In the genomic region with DNA sequence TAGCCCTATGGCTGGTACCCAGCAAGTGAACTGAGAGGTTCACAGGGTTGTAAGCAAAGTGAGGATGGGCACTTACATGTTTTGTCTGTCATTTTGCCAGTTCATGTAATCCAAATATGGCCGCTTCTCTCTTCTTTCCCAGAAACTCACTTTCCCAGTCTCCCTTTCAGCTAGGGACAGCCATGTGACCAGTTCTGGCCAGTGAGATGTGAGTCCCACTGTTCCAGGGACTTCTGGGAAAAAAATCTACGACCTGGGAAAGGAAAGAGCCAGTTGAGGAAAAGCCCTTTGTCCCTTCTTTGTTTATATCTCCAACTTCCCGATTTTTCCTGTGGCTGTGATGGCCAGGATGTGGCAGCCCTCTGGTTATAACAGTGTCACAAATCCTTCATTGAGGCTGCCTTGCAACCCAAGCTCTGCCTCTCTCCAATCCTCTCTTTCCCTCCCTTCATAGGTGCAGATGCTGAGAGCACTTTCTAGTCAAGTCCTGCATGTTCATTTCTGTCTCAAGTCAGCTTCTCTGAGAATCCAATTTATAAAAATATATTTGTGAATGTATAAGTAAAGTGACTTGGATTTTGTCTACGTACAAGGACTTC, we compare ENCODE assay signal across 11 cellular contexts.
DNase-seq lines count a peak whose midpoint lies in the region; ATAC-seq and TF ChIP-seq lines count a peak whose summit lies in the region.
"Had no signal": no experiment of that assay in that cellular context is flagged by ENCODE, and none has a peak within 500 bp of the region (broad histone marks: within the 10 kb centered on the region; RNA-seq: fewer than 3 reads in every experiment).

No MANE protein-coding gene starts in this region.

- H4K20me1 ChIP-seq in GM23338 (replicated peaks; ENCODE audit: insufficient read depth) = no peaks in the 10 kb centered on the region

- no peaks in the 10 kb centered on the region for H3K4me1 Mint-ChIP-seq in GM23338

- no peak overlapping the region for H3K27ac Mint-ChIP-seq in GM23338
- H3K27ac Mint-ChIP-seq: naive thymus-derived CD4-positive, alpha-beta T cell had no signal

- intact Hi-C loops in uterus (cut with DNase I; ENCODE audit: low total_unique reads) = no loop called here

- peaks cover 3% of the 10 kb centered on the region; the same call in 1 of the 3 replicates for H3K9me3 Mint-ChIP-seq in GM23338

- peak overlapping the region; percentile 61; the same call in 1 of the 2 replicates for H2AFZ ChIP-seq in GM23338

- H3K9me2 ChIP-seq in GM23338 (ENCODE audit: insufficient read depth) = no peaks in the 10 kb centered on the region; the same call in 1 of the 2 replicates

- TF ChIP-seq POLR2A in uterus (IDR thresholded peaks at IDR 0.05) = no peak

- ATAC-seq in GM23338 = no peak
- ATAC-seq in left lobe of liver = peak; percentile 31
- no peak for ATAC-seq in GM21381 (IDR thresholded peaks at IDR 0.05; ENCODE audit: unreplicated experiment)
- ATAC-seq in GM21367 (IDR thresholded peaks at IDR 0.05; ENCODE audit: unreplicated experiment) = no peak
- ATAC-seq: naive thymus-derived CD4-positive, alpha-beta T cell had no signal

- H3K4me3 ChIP-seq in GM23338 (no peak overlapping the region), MG63 (no peak overlapping the region), uterus (no peak overlapping the region)

- H3K4me3 Mint-ChIP-seq in GM23338 = no peak overlapping the region; the same call in 2 of the 3 replicates
- H3K4me3 Mint-ChIP-seq: naive thymus-derived CD4-positive, alpha-beta T cell had no signal

- H3K36me3 ChIP-seq in GM23338 (ENCODE audit: insufficient read depth) (no peaks in the 10 kb centered on the region; the same call in 1 of the 2 replicates), MG63 (no peaks in the 10 kb centered on the region), uterus (no peaks in the 10 kb centered on the region)

- peaks cover 7% of the 10 kb centered on the region for H3K27me3 Mint-ChIP-seq in GM23338 (ENCODE audit: insufficient read depth, low read depth, poor library complexity)

- no peaks in the 10 kb centered on the region for H3F3A ChIP-seq in GM23338 (replicated peaks; ENCODE audit: low read depth)

- H3K27ac ChIP-seq in GM23338 (ENCODE audit: low read depth) = no peak overlapping the region
- H3K27ac ChIP-seq in uterus = no peak overlapping the region

- H3K36me3 Mint-ChIP-seq in GM23338 (ENCODE audit: low read depth) = no peaks in the 10 kb centered on the region; the same call in 2 of the 3 replicates

- H3K4me1 ChIP-seq in GM23338 (ENCODE audit: insufficient read depth) (no peaks in the 10 kb centered on the region), uterus (no peaks in the 10 kb centered on the region)

- TF ChIP-seq CTCF in GM23338 (conservative IDR thresholded peaks at IDR 0.05; ENCODE audit: low read depth in 2 of 2) (no peak), uterus (IDR thresholded peaks at IDR 0.05) (no peak)

- H3K9me3 ChIP-seq in MG63 (no peaks in the 10 kb centered on the region), uterus (no peaks in the 10 kb centered on the region)

- DNase-seq in GM23338 (ENCODE audit: low spot score) (peak; percentile 34), MG63 (peak; percentile 3), T1000 (lab: John Stamatoyannopoulos, UW) (peak; percentile 13), left lobe of liver (ENCODE audit: low spot score) (no peak), NCI-H774 (lab: John Stamatoyannopoulos, UW) (no peak), uterus (no peak)
- DNase-seq: activated T-cell treated with anti-CD3 and anti-CD28 coated beads, Interleukin-2, amount 50 U/mL, for 1 hour; Karpas-422; naive thymus-derived CD4-positive, alpha-beta T cell had no signal

- H3K27me3 ChIP-seq in GM23338 (ENCODE audit: insufficient read depth) (no peaks in the 10 kb centered on the region), MG63 (no peaks in the 10 kb centered on the region), uterus (no peaks in the 10 kb centered on the region)

- H3K79me2 ChIP-seq in GM23338 (replicated peaks; ENCODE audit: insufficient read depth) = no peaks in the 10 kb centered on the region

- H3K4me2 ChIP-seq in GM23338 = no peak overlapping the region

TF ChIP-seq in GM23338, 12 proteins besides CTCF, POLR2A, EP300 and RAD21 (continues in another document):
- no peak for TF ChIP-seq EZH2 (IDR thresholded peaks at IDR 0.05; ENCODE audit: low read depth, unreplicated experiment)
- TF ChIP-seq, protein P1, sequence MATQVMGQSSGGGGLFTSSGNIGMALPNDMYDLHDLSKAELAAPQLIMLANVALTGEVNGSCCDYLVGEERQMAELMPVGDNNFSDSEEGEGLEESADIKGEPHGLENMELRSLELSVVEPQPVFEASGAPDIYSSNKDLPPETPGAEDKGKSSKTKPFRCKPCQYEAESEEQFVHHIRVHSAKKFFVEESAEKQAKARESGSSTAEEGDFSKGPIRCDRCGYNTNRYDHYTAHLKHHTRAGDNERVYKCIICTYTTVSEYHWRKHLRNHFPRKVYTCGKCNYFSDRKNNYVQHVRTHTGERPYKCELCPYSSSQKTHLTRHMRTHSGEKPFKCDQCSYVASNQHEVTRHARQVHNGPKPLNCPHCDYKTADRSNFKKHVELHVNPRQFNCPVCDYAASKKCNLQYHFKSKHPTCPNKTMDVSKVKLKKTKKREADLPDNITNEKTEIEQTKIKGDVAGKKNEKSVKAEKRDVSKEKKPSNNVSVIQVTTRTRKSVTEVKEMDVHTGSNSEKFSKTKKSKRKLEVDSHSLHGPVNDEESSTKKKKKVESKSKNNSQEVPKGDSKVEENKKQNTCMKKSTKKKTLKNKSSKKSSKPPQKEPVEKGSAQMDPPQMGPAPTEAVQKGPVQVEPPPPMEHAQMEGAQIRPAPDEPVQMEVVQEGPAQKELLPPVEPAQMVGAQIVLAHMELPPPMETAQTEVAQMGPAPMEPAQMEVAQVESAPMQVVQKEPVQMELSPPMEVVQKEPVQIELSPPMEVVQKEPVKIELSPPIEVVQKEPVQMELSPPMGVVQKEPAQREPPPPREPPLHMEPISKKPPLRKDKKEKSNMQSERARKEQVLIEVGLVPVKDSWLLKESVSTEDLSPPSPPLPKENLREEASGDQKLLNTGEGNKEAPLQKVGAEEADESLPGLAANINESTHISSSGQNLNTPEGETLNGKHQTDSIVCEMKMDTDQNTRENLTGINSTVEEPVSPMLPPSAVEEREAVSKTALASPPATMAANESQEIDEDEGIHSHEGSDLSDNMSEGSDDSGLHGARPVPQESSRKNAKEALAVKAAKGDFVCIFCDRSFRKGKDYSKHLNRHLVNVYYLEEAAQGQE (IDR thresholded peaks at IDR 0.05; ENCODE audit: unreplicated experiment) = no peak
- TF ChIP-seq, protein P2, sequence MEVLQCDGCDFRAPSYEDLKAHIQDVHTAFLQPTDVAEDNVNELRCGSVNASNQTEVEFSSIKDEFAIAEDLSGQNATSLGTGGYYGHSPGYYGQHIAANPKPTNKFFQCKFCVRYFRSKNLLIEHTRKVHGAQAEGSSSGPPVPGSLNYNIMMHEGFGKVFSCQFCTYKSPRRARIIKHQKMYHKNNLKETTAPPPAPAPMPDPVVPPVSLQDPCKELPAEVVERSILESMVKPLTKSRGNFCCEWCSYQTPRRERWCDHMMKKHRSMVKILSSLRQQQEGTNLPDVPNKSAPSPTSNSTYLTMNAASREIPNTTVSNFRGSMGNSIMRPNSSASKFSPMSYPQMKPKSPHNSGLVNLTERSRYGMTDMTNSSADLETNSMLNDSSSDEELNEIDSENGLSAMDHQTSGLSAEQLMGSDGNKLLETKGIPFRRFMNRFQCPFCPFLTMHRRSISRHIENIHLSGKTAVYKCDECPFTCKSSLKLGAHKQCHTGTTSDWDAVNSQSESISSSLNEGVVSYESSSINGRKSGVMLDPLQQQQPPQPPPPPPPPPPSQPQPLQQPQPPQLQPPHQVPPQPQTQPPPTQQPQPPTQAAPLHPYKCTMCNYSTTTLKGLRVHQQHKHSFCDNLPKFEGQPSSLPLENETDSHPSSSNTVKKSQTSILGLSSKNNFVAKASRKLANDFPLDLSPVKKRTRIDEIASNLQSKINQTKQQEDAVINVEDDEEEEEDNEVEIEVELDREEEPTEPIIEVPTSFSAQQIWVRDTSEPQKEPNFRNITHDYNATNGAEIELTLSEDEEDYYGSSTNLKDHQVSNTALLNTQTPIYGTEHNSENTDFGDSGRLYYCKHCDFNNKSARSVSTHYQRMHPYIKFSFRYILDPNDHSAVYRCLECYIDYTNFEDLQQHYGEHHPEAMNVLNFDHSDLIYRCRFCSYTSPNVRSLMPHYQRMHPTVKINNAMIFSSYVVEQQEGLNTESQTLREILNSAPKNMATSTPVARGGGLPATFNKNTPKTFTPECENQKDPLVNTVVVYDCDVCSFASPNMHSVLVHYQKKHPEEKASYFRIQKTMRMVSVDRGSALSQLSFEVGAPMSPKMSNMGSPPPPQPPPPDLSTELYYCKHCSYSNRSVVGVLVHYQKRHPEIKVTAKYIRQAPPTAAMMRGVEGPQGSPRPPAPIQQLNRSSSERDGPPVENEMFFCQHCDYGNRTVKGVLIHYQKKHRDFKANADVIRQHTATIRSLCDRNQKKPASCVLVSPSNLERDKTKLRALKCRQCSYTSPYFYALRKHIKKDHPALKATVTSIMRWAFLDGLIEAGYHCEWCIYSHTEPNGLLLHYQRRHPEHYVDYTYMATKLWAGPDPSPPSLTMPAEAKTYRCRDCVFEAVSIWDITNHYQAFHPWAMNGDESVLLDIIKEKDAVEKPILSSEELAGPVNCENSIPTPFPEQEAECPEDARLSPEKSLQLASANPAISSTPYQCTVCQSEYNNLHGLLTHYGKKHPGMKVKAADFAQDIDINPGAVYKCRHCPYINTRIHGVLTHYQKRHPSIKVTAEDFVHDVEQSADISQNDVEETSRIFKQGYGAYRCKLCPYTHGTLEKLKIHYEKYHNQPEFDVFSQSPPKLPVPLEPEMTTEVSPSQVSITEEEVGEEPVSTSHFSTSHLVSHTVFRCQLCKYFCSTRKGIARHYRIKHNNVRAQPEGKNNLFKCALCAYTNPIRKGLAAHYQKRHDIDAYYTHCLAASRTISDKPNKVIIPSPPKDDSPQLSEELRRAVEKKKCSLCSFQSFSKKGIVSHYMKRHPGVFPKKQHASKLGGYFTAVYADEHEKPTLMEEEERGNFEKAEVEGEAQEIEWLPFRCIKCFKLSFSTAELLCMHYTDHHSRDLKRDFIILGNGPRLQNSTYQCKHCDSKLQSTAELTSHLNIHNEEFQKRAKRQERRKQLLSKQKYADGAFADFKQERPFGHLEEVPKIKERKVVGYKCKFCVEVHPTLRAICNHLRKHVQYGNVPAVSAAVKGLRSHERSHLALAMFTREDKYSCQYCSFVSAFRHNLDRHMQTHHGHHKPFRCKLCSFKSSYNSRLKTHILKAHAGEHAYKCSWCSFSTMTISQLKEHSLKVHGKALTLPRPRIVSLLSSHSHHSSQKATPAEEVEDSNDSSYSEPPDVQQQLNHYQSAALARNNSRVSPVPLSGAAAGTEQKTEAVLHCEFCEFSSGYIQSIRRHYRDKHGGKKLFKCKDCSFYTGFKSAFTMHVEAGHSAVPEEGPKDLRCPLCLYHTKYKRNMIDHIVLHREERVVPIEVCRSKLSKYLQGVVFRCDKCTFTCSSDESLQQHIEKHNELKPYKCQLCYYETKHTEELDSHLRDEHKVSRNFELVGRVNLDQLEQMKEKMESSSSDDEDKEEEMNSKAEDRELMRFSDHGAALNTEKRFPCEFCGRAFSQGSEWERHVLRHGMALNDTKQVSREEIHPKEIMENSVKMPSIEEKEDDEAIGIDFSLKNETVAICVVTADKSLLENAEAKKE (CRISPR knock-in tag; IDR thresholded peaks at IDR 0.05) = no peak
- TF ChIP-seq STAT1 (IDR thresholded peaks at IDR 0.05; ENCODE audit: unreplicated experiment) = no peak
- TF ChIP-seq ZNF114 (CRISPR knock-in tag; IDR thresholded peaks at IDR 0.05) = no peak

Comparison
In these comparisons a context has a peak if more than half of its experiments do, and no peak if none do; other contexts are left out.
1. DNase-seq: peak in GM23338 (single experiment), MG63 (single experiment) and T1000 (single experiment); none in left lobe of liver (single experiment), NCI-H774 (single experiment) and uterus (0 of 2).